Comparison of ENCODE assay signal across 16 cellular contexts in genomic region chr4:93317571-93317970, GRCh38.
DNase-seq lines count a peak whose midpoint lies in the region; TF ChIP-seq lines count a peak whose summit lies in the region.
"Had no signal": no experiment of that assay in that cellular context is flagged by ENCODE, and none has a peak within 500 bp of the region (broad histone marks: within the 10 kb centered on the region; RNA-seq: fewer than 3 reads in every experiment).

No MANE protein-coding gene starts in this region.

- TF ChIP-seq CTCF in RWPE1 (conservative IDR thresholded peaks at IDR 0.05; ENCODE audit: low read depth) (no peak), foreskin fibroblast (IDR thresholded peaks at IDR 0.05; ENCODE audit: low read depth, low read length) (no peak), GM13977 (IDR thresholded peaks at IDR 0.05; ENCODE audit: extremely low read depth, insufficient read depth, missing control alignments) (no peak)

- no peak overlapping the region for H3K4me3 ChIP-seq in foreskin fibroblast (ENCODE audit: low read depth in 1 of 2, low read length in 2 of 2)
- H3K4me3 ChIP-seq: BLaER1 had no signal

- POLR2A ChIA-PET in HEK293T (lab: Yijun Ruan, JAX), result no interaction called here
- POLR2A ChIA-PET in RWPE1 (lab: Yijun Ruan, JAX; ENCODE audit: low non-redundant PET), result no interaction called here

- CTCF ChIA-PET in HEK293T (lab: Yijun Ruan, JAX), result no interaction called here
- CTCF ChIA-PET in RWPE1 (lab: Yijun Ruan, JAX), result no interaction called here

- DNase-seq in NCI-H146 (lab: John Stamatoyannopoulos, UW) (peak; percentile 3), NCI-H146 treated with DMSO at 0.1 percent for 48 hours (lab: John Stamatoyannopoulos, UW; ENCODE audit: unreplicated experiment) (no peak), HEK293T (ENCODE audit: extremely low spot score) (no peak), RWPE1 (ENCODE audit: low spot score) (peak; percentile 34), foreskin fibroblast (peak; percentile 7 to 38), GM19238 (ENCODE audit: insufficient read length, low spot score) (no peak), D341Med (ENCODE audit: low spot score) (no peak), GM13977 (ENCODE audit: low spot score) (no peak)
- DNase-seq: CD8-positive, alpha-beta memory T cell; GF-D8; GOT3; NCI-H2029 treated with DMSO at 0.1 percent for 48 hours; NCI-H526; NK-92 treated with Interleukin-12 subunit alpha and Interleukin-12 subunit beta, amount 100 ng/mL, for 24 hours had no signal

- in situ Hi-C loops in GM13977 (cut with MboI; ENCODE audit: low pct_unique_long_range_greater_than_20kb, low sequenced_read_pairs, unreplicated experiment), result no loop called here

- H3K27ac ChIP-seq in RWPE1, result no peak overlapping the region
- H3K27ac ChIP-seq: 22Rv1, BLaER1 had no signal

TF ChIP-seq in HEK293T, 16 proteins besides CTCF, POLR2A, EP300 and RAD21:
- no peak for TF ChIP-seq TARDBP (IDR thresholded peaks at IDR 0.05)
- no peak for TF ChIP-seq CTBP1 (IDR thresholded peaks at IDR 0.05; ENCODE audit: borderline replicate concordance)
- peak; percentile 55 for TF ChIP-seq PKNOX1 (IDR thresholded peaks at IDR 0.05)
- TF ChIP-seq LEF1 (IDR thresholded peaks at IDR 0.05; ENCODE audit: borderline replicate concordance), result no peak
TF ChIP-seq in HEK293T: peak in this region for 1.

Comparison
In these comparisons a context has a peak if more than half of its experiments do, and no peak if none do; other contexts are left out.
1. DNase-seq: peak in NCI-H146 (single experiment), RWPE1 (single experiment) and foreskin fibroblast (2 of 2); none in NCI-H146 treated with DMSO at 0.1 percent for 48 hours (single experiment), HEK293T (single experiment), GM19238 (single experiment), D341Med (single experiment) and GM13977 (single experiment).